8 cellular contexts compared by ENCODE assay signal in genomic region chr17:81867123-81867951, GRCh38. TPM values are rescaled to one million over a fixed set of nuclear protein-coding genes. Genes with fewer than 3 reads are reported as not detected.
DNase-seq lines count a peak whose midpoint lies in the region; ATAC-seq and TF ChIP-seq lines count a peak whose summit lies in the region.

No MANE protein-coding gene starts in this region.

- peak overlapping the region; percentile 44 for H3K4me3 Mint-ChIP-seq in T-helper 2 cell treated with Interferon-gamma antibody and Interleukin-4, amounts not matched to agents 5 μg/mL and 100 μg/mL, for 36 hours
- H3K4me3 Mint-ChIP-seq in osteocyte (ENCODE audit: unreplicated experiment) = no peak overlapping the region

- H2AFZ ChIP-seq in GM23248 = no peak overlapping the region

- peak overlapping the region; percentile 90 for H3K27ac ChIP-seq in GM23248
- peak overlapping the region; percentile 98 for H3K27ac ChIP-seq in epithelial cell of prostate

- H3K4me1 ChIP-seq in BE2C (peaks cover 26% of the 10 kb centered on the region), GM23248 (ENCODE audit: insufficient read depth) (peaks cover 17% of the 10 kb centered on the region)

- no peaks in the 10 kb centered on the region for H3K9me3 ChIP-seq in BE2C
- H3K9me3 ChIP-seq in GM23248 (ENCODE audit: low read depth) = no peaks in the 10 kb centered on the region

- H3K27me3 ChIP-seq in BE2C (no peaks in the 10 kb centered on the region), GM23248 (replicated peaks; ENCODE audit: insufficient read depth) (no peaks in the 10 kb centered on the region)

- H3K4me2 ChIP-seq in GM23248 (ENCODE audit: unreplicated experiment) = no peak overlapping the region

- H3K9me2 ChIP-seq in GM23248 (ENCODE audit: insufficient read depth) = no peaks in the 10 kb centered on the region

- peak overlapping the region; percentile 44 for H3K9ac ChIP-seq in GM23248

- no peaks in the 10 kb centered on the region for H4K20me1 ChIP-seq in GM23248 (ENCODE audit: insufficient read depth)

- in situ Hi-C loops in GM23248 (cut with MboI) = no loop called here

- peaks cover 68% of the 10 kb centered on the region for H3K79me2 ChIP-seq in GM23248 (ENCODE audit: insufficient read depth)

- peaks cover 36% of the 10 kb centered on the region for H3K36me3 ChIP-seq in BE2C
- no peaks in the 10 kb centered on the region for H3K36me3 ChIP-seq in GM23248 (ENCODE audit: low read depth)

- peak overlapping the region; percentile 46 for H3K27ac Mint-ChIP-seq in T-helper 2 cell treated with Interferon-gamma antibody and Interleukin-4, amounts not matched to agents 5 μg/mL and 100 μg/mL, for 36 hours
- H3K27ac Mint-ChIP-seq in osteocyte (ENCODE audit: unreplicated experiment) = peak overlapping the region; percentile 82

- no peak overlapping the region for H3K4me3 ChIP-seq in BE2C (ENCODE audit: low read depth, low read length)
- no peak overlapping the region for H3K4me3 ChIP-seq in GM23248

- no peaks in the 10 kb centered on the region for H3K27me3 Mint-ChIP-seq in T-helper 2 cell treated with Interferon-gamma antibody and Interleukin-4, amounts not matched to agents 5 μg/mL and 100 μg/mL, for 36 hours (ENCODE audit: low read depth)
- no peaks in the 10 kb centered on the region for H3K27me3 Mint-ChIP-seq in osteocyte (ENCODE audit: unreplicated experiment)

- peaks cover 22% of the 10 kb centered on the region for H3K4me1 Mint-ChIP-seq in T-helper 2 cell treated with Interferon-gamma antibody and Interleukin-4, amounts not matched to agents 5 μg/mL and 100 μg/mL, for 36 hours (ENCODE audit: low read depth)
- peaks cover 46% of the 10 kb centered on the region for H3K4me1 Mint-ChIP-seq in osteocyte (ENCODE audit: unreplicated experiment)

- H3K36me3 Mint-ChIP-seq in T-helper 2 cell treated with Interferon-gamma antibody and Interleukin-4, amounts not matched to agents 5 μg/mL and 100 μg/mL, for 36 hours (ENCODE audit: low read depth) = peaks cover 39% of the 10 kb centered on the region
- H3K36me3 Mint-ChIP-seq in osteocyte (ENCODE audit: unreplicated experiment) = peaks cover 10% of the 10 kb centered on the region

- H3F3A ChIP-seq in GM23248 (ENCODE audit: insufficient read depth) = peaks cover 37% of the 10 kb centered on the region

- TF ChIP-seq CTCF in BE2C (IDR thresholded peaks at IDR 0.05; ENCODE audit: low read depth, low read length) (no peak), osteocyte (IDR thresholded peaks at IDR 0.05) (no peak)

- ATAC-seq in GM19455 (IDR thresholded peaks at IDR 0.05; ENCODE audit: unreplicated experiment) = no peak

- H3K9me3 Mint-ChIP-seq in T-helper 2 cell treated with Interferon-gamma antibody and Interleukin-4, amounts not matched to agents 5 μg/mL and 100 μg/mL, for 36 hours = no peaks in the 10 kb centered on the region
- H3K9me3 Mint-ChIP-seq in osteocyte (ENCODE audit: unreplicated experiment) = no peaks in the 10 kb centered on the region

- 43% methylated on average over 18 to 22 of the region's 22 CpGs for WGBS in GM23248 (ENCODE audit: low coverage in 1 of 2, low lambda C conversion rate in 2 of 2, missing lambda C conversion rate in 2 of 2), 2 experiments

- peak; percentile 66 for DNase-seq in BE2C
- DNase-seq in GM23248 = peak; percentile 70
- no peak for DNase-seq in T-helper 2 cell treated with Interferon-gamma antibody and Interleukin-4, amounts not matched to agents 5 μg/mL and 100 μg/mL, for 36 hours (ENCODE audit: low spot score)
- no peak for DNase-seq in epithelial cell of prostate (ENCODE audit: low read depth, low spot score)
- DNase-seq in osteocyte (ENCODE audit: extremely low spot score, unreplicated experiment) = no peak
- no peak for DNase-seq in globus pallidus (ENCODE audit: low spot score)
- DNase-seq in NCI-H1105 treated with DMSO at 0.1 percent for 48 hours (lab: John Stamatoyannopoulos, UW) = no peak

RNA-seq across cellular contexts. Expression of gene ARHGDIA, which starts 3.8 kb away (rescaled TPM):
- 2,008 TPM for polyA plus RNA-seq in BE2C (2012; ENCODE audit: insufficient read depth, insufficient read length, low read depth)
- 193 and 208 TPM in 2 replicates for total RNA-seq in GM23248 (2014; rRNA removed; shearing (Covaris generic))
- 310 and 313 TPM in 2 replicates for polyA plus RNA-seq in GM23248 (2016; fragmentation: Nextera tagmentation; extraction: Ambion mirVana)
- total RNA-seq in osteocyte = 430 and 433 TPM in 2 replicates

RNA-seq across cellular contexts. Expression of gene P4HB, which starts 7.0 kb away (rescaled TPM):
- 890 TPM for polyA plus RNA-seq in BE2C (2012; ENCODE audit: insufficient read depth, insufficient read length, low read depth)
- total RNA-seq in GM23248 (2014; rRNA removed; shearing (Covaris generic)) = 3,203 and 4,003 TPM in 2 replicates
- 1,651 and 1,674 TPM in 2 replicates for polyA plus RNA-seq in GM23248 (2016; fragmentation: Nextera tagmentation; extraction: Ambion mirVana)
- 792 and 837 TPM in 2 replicates for total RNA-seq in osteocyte

RNA-seq across cellular contexts. Expression of gene ALYREF, which starts 24.0 kb away (rescaled TPM):
- 427 TPM for polyA plus RNA-seq in BE2C (2012; ENCODE audit: insufficient read depth, insufficient read length, low read depth)
- 80.6 and 100 TPM in 2 replicates for total RNA-seq in GM23248 (2014; rRNA removed; shearing (Covaris generic))
- polyA plus RNA-seq in GM23248 (2016; fragmentation: Nextera tagmentation; extraction: Ambion mirVana) = 6.9 and 8.6 TPM in 2 replicates
- total RNA-seq in osteocyte = 72.6 and 78.5 TPM in 2 replicates

RNA-seq across cellular contexts. Expression of gene ANAPC11, which starts 24.2 kb away (rescaled TPM):
- polyA plus RNA-seq in BE2C (2012; ENCODE audit: insufficient read depth, insufficient read length, low read depth) = 729 TPM
- 175 and 179 TPM in 2 replicates for total RNA-seq in GM23248 (2014; rRNA removed; shearing (Covaris generic))
- polyA plus RNA-seq in GM23248 (2016; fragmentation: Nextera tagmentation; extraction: Ambion mirVana) = 428 and 436 TPM in 2 replicates
- total RNA-seq in osteocyte = 119 and 138 TPM in 2 replicates

RNA-seq across cellular contexts. Expression of gene PPP1R27, which starts 32.5 kb away (rescaled TPM):
- polyA plus RNA-seq in BE2C (2012; ENCODE audit: insufficient read depth, insufficient read length, low read depth) = not detected
- not detected in 2 replicates for total RNA-seq in GM23248 (2014; rRNA removed; shearing (Covaris generic))
- 0.37 TPM in 1 of 2 replicates, not detected in the other for polyA plus RNA-seq in GM23248 (2016; fragmentation: Nextera tagmentation; extraction: Ambion mirVana)
- 0.62 TPM in 1 of 2 replicates, not detected in the other for total RNA-seq in osteocyte

Comparison
In these comparisons a context has a peak if more than half of its experiments do, and no peak if none do; other contexts are left out.
1. DNase-seq: peak in BE2C (single experiment) and GM23248 (single experiment); none in T-helper 2 cell treated with Interferon-gamma antibody and Interleukin-4, amounts not matched to agents 5 μg/mL and 100 μg/mL, for 36 hours (single experiment), epithelial cell of prostate (single experiment), osteocyte (single experiment), globus pallidus (single experiment) and NCI-H1105 treated with DMSO at 0.1 percent for 48 hours (single experiment).